Comparison of ENCODE assay signal across 1 cellular context in the genomic region with DNA sequence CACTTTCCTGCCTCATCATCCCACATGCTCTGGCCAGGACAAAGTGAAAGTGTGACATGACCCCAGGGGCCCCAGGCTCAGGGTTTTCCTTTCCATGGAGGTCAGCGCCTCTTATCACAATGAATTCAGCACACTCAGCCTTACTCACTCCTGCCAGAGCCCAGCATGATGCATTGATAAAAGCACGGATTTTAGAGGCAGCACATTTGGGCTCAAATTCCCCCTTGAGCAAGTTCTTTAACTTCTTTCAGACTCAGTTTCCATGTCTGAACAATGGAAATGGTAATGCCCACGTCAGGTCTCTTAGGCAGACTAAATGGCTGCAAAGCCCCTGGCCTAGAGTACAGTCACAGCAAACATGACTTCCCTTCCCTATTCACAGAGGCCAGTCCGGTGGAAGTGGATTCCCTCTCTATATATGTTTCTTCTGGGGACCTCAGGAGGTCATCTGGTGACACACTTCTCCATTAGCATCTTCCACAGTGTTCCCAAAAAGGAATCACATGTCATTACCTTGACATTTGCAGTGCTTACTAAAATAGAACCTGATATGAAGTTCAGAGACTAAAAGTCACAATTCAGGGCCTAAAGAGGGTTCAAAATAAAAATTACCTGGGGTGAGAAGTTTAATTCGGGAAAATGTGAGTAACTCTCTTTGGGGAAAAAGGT.
TF ChIP-seq lines count a peak whose summit lies in the region.

No MANE protein-coding gene starts in this region.

TF ChIP-seq in endothelial cell of umbilical vein, 7 proteins besides CTCF, POLR2A, EP300 and RAD21:
- no peak for TF ChIP-seq MYC (IDR thresholded peaks at IDR 0.05; ENCODE audit: low read depth, low read length)
- TF ChIP-seq, protein P1, sequence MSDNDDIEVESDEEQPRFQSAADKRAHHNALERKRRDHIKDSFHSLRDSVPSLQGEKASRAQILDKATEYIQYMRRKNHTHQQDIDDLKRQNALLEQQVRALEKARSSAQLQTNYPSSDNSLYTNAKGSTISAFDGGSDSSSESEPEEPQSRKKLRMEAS (IDR thresholded peaks at IDR 0.05; ENCODE audit: insufficient read depth, insufficient read length) = no peak
- TF ChIP-seq FOS (IDR thresholded peaks at IDR 0.05; ENCODE audit: borderline replicate concordance, insufficient read depth, low read length) = peak; percentile 61
- peak; percentile 84 for TF ChIP-seq GATA2 (IDR thresholded peaks at IDR 0.05; ENCODE audit: insufficient read depth, insufficient read length, low read depth, low read length)
- no peak for TF ChIP-seq JUN (IDR thresholded peaks at IDR 0.05; ENCODE audit: borderline replicate concordance, insufficient read depth, insufficient read length, low read depth)
- no peak for TF ChIP-seq EZH2 (IDR thresholded peaks at IDR 0.05; ENCODE audit: borderline replicate concordance, low read depth, low read length, severe bottlenecking)
- TF ChIP-seq POLR2AphosphoS5 (IDR thresholded peaks at IDR 0.05; ENCODE audit: insufficient read depth, low read depth, low read length) = no peak
